Comparison of ENCODE assay signal across 26 cellular contexts in the genomic region with DNA sequence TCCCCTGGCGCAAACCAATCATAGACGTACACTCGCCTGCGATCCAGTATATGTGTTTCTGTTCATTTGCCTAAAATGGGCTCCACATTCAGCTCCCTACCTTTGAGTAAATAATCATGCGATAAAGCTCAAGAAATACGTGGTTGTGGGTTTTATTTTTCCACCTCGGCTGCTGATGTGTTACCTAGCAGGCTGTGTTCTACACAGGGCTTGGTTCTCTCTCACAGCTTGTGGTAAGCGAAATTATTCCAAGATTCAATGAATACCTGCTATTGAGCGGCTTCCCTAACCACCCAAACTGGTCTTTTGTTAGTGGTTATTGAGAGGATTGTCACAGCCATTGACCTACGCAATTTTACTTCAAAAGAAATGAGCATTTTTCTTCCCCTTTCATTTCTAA.
"Had no signal": no experiment of that assay in that cellular context is flagged by ENCODE, and none has a peak within 500 bp of the region (broad histone marks: within the 10 kb centered on the region; RNA-seq: fewer than 3 reads in every experiment).

No MANE protein-coding gene starts in this region.

- H3K27me3 ChIP-seq: breast epithelium, sigmoid colon, suprapubic skin, tibial artery had no signal

- DNase-seq: activated B cell treated with CpG ODN at 0.5 μM for 24 hours; activated CD4-positive, alpha-beta T cell treated with anti-CD3 and anti-CD28 coated beads, Interleukin-2, amount 50 U/mL, for 1 hour; activated CD8-positive, alpha-beta T cell treated with anti-CD3 and anti-CD28 coated beads for 36 hours; activated gamma-delta T cell treated with Interleukin-2 at 50 U/mL for 16 hours; activated naive CD4-positive, alpha-beta T cell treated with anti-CD3 and anti-CD28 coated beads, Interleukin-2, amount 50 U/mL, for 16 hours; activated T-cell treated with anti-CD3 and anti-CD28 coated beads, Interleukin-2, amount 50 U/mL, for 4 hours; amniotic stem cell; effector CD4-positive, alpha-beta T cell; head of caudate nucleus; hippocampal formation; immature natural killer cell; kidney; left colon; midbrain; naive thymus-derived CD4-positive, alpha-beta T cell; sigmoid colon; small intestine; stimulated activated CD4-positive, alpha-beta T cell treated with anti-CD3 and anti-CD28 coated beads, Interleukin-1b, Interleukin-23, amount 100 ng/mL, for 48 hours; stimulated activated naive CD4-positive, alpha-beta T cell; T-cell; tibial artery had no signal

- ATAC-seq: activated CD8-positive, alpha-beta T cell treated with anti-CD3 and anti-CD28 coated beads for 36 hours; activated T-cell treated with anti-CD3 and anti-CD28 coated beads, Interleukin-2, amount 50 U/mL, for 4 hours; activated T-helper 17 cell treated with anti-CD3 and anti-CD28 coated beads, Interleukin-2, amount 50 U/mL, for 72 hours; left colon; naive thymus-derived CD4-positive, alpha-beta T cell; T-cell had no signal

- H3K27me3 Mint-ChIP-seq: activated B cell treated with CpG ODN at 0.5 μM for 24 hours; activated CD8-positive, alpha-beta T cell treated with anti-CD3 and anti-CD28 coated beads for 36 hours; activated T-helper 17 cell treated with anti-CD3 and anti-CD28 coated beads, Interleukin-2, amount 50 U/mL, for 72 hours; central memory CD8-positive, alpha-beta T cell; T-cell had no signal

- H3K9me3 Mint-ChIP-seq: activated B cell treated with CpG ODN at 0.5 μM for 24 hours; activated T-cell treated with anti-CD3 and anti-CD28 coated beads, Interleukin-2, amount 50 U/mL, for 4 hours; central memory CD8-positive, alpha-beta T cell; dendritic cell treated with granulocyte-macrophage colony-stimulating factor and Interleukin-4, amounts not matched to agents 40 ng/mL and 50 ng/mL, for 4 days; immature natural killer cell had no signal

- H3K4me1 Mint-ChIP-seq: activated B cell treated with CpG ODN at 0.5 μM for 24 hours; activated T-helper 17 cell treated with anti-CD3 and anti-CD28 coated beads, Interleukin-2, amount 50 U/mL, for 72 hours; central memory CD8-positive, alpha-beta T cell; immature natural killer cell; naive thymus-derived CD4-positive, alpha-beta T cell; T-cell had no signal

- H3K27ac Mint-ChIP-seq: activated B cell treated with CpG ODN at 0.5 μM for 24 hours; activated CD8-positive, alpha-beta T cell treated with anti-CD3 and anti-CD28 coated beads for 36 hours; activated T-helper 17 cell treated with anti-CD3 and anti-CD28 coated beads, Interleukin-2, amount 50 U/mL, for 72 hours; dendritic cell treated with granulocyte-macrophage colony-stimulating factor and Interleukin-4, amounts not matched to agents 40 ng/mL and 50 ng/mL, for 4 days; immature natural killer cell; naive thymus-derived CD4-positive, alpha-beta T cell; T-cell had no signal

- H3K4me1 ChIP-seq: breast epithelium, suprapubic skin had no signal

- H3K36me3 ChIP-seq: breast epithelium, sigmoid colon, suprapubic skin, tibial artery had no signal

- H3K36me3 Mint-ChIP-seq: immature natural killer cell, T-cell had no signal

- H3K4me3 Mint-ChIP-seq: activated B cell treated with CpG ODN at 0.5 μM for 24 hours; activated CD8-positive, alpha-beta T cell treated with anti-CD3 and anti-CD28 coated beads for 36 hours; activated T-cell treated with anti-CD3 and anti-CD28 coated beads, Interleukin-2, amount 50 U/mL, for 4 hours; activated T-helper 17 cell treated with anti-CD3 and anti-CD28 coated beads, Interleukin-2, amount 50 U/mL, for 72 hours; central memory CD8-positive, alpha-beta T cell; dendritic cell treated with granulocyte-macrophage colony-stimulating factor and Interleukin-4, amounts not matched to agents 40 ng/mL and 50 ng/mL, for 4 days; immature natural killer cell; naive thymus-derived CD4-positive, alpha-beta T cell; T-cell had no signal

- H3K9me3 ChIP-seq: breast epithelium, sigmoid colon, suprapubic skin, tibial artery had no signal

- H3K4me3 ChIP-seq: breast epithelium, sigmoid colon, suprapubic skin, tibial artery had no signal

- H3K27ac ChIP-seq: sigmoid colon, suprapubic skin, tibial artery had no signal
